In the genomic region with DNA sequence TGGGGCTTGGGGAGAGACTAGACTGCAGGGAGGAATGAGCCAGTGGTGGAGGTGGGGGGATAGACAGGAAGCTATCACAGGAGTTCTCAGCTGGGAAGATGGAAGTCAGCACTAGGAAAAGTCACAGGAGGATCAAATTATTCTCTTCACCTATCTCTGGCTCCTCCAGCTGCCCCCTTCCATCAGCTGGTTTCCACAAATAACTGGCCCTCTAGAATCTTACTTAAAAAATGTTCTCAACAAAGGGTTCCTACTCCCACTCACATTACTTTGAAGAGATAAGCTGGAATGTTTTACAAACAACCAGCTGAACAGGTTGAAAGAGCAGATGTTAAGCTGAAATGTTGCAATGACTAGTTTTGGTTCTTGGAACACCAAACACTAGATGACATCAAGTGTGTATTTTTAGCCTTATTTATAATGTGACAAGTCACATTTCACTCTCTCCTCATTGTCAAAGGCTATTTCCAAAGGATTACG, we compare ENCODE assay signal across 1 cellular context.
TF ChIP-seq lines count a peak whose summit lies in the region.

No MANE protein-coding gene starts in this region.

TF ChIP-seq in GM23338, 12 proteins besides CTCF, POLR2A, EP300 and RAD21:
- TF ChIP-seq, protein P1, sequence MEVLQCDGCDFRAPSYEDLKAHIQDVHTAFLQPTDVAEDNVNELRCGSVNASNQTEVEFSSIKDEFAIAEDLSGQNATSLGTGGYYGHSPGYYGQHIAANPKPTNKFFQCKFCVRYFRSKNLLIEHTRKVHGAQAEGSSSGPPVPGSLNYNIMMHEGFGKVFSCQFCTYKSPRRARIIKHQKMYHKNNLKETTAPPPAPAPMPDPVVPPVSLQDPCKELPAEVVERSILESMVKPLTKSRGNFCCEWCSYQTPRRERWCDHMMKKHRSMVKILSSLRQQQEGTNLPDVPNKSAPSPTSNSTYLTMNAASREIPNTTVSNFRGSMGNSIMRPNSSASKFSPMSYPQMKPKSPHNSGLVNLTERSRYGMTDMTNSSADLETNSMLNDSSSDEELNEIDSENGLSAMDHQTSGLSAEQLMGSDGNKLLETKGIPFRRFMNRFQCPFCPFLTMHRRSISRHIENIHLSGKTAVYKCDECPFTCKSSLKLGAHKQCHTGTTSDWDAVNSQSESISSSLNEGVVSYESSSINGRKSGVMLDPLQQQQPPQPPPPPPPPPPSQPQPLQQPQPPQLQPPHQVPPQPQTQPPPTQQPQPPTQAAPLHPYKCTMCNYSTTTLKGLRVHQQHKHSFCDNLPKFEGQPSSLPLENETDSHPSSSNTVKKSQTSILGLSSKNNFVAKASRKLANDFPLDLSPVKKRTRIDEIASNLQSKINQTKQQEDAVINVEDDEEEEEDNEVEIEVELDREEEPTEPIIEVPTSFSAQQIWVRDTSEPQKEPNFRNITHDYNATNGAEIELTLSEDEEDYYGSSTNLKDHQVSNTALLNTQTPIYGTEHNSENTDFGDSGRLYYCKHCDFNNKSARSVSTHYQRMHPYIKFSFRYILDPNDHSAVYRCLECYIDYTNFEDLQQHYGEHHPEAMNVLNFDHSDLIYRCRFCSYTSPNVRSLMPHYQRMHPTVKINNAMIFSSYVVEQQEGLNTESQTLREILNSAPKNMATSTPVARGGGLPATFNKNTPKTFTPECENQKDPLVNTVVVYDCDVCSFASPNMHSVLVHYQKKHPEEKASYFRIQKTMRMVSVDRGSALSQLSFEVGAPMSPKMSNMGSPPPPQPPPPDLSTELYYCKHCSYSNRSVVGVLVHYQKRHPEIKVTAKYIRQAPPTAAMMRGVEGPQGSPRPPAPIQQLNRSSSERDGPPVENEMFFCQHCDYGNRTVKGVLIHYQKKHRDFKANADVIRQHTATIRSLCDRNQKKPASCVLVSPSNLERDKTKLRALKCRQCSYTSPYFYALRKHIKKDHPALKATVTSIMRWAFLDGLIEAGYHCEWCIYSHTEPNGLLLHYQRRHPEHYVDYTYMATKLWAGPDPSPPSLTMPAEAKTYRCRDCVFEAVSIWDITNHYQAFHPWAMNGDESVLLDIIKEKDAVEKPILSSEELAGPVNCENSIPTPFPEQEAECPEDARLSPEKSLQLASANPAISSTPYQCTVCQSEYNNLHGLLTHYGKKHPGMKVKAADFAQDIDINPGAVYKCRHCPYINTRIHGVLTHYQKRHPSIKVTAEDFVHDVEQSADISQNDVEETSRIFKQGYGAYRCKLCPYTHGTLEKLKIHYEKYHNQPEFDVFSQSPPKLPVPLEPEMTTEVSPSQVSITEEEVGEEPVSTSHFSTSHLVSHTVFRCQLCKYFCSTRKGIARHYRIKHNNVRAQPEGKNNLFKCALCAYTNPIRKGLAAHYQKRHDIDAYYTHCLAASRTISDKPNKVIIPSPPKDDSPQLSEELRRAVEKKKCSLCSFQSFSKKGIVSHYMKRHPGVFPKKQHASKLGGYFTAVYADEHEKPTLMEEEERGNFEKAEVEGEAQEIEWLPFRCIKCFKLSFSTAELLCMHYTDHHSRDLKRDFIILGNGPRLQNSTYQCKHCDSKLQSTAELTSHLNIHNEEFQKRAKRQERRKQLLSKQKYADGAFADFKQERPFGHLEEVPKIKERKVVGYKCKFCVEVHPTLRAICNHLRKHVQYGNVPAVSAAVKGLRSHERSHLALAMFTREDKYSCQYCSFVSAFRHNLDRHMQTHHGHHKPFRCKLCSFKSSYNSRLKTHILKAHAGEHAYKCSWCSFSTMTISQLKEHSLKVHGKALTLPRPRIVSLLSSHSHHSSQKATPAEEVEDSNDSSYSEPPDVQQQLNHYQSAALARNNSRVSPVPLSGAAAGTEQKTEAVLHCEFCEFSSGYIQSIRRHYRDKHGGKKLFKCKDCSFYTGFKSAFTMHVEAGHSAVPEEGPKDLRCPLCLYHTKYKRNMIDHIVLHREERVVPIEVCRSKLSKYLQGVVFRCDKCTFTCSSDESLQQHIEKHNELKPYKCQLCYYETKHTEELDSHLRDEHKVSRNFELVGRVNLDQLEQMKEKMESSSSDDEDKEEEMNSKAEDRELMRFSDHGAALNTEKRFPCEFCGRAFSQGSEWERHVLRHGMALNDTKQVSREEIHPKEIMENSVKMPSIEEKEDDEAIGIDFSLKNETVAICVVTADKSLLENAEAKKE (CRISPR knock-in tag; IDR thresholded peaks at IDR 0.05), result no peak
- TF ChIP-seq JUNB (IDR thresholded peaks at IDR 0.05; ENCODE audit: unreplicated experiment) (no peak), ZNF114 (CRISPR knock-in tag; IDR thresholded peaks at IDR 0.05) (no peak), STAT1 (IDR thresholded peaks at IDR 0.05; ENCODE audit: unreplicated experiment) (no peak), NANOG (IDR thresholded peaks at IDR 0.05; ENCODE audit: borderline replicate concordance) (no peak), POLR2AphosphoS5 (IDR thresholded peaks at IDR 0.05; ENCODE audit: low read depth) (no peak), ZNF331 (CRISPR knock-in tag; IDR thresholded peaks at IDR 0.05; ENCODE audit: low read depth) (no peak), CREB1 (CRISPR knock-in tag; IDR thresholded peaks at IDR 0.05; ENCODE audit: low read depth) (no peak), EZH2 (IDR thresholded peaks at IDR 0.05; ENCODE audit: low read depth, unreplicated experiment) (no peak), EZH2phosphoT487 (IDR thresholded peaks at IDR 0.05; ENCODE audit: unreplicated experiment) (no peak)
- TF ChIP-seq, protein P2, sequence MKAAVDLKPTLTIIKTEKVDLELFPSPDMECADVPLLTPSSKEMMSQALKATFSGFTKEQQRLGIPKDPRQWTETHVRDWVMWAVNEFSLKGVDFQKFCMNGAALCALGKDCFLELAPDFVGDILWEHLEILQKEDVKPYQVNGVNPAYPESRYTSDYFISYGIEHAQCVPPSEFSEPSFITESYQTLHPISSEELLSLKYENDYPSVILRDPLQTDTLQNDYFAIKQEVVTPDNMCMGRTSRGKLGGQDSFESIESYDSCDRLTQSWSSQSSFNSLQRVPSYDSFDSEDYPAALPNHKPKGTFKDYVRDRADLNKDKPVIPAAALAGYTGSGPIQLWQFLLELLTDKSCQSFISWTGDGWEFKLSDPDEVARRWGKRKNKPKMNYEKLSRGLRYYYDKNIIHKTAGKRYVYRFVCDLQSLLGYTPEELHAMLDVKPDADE (IDR thresholded peaks at IDR 0.05), result no peak
- TF ChIP-seq, protein P3, sequence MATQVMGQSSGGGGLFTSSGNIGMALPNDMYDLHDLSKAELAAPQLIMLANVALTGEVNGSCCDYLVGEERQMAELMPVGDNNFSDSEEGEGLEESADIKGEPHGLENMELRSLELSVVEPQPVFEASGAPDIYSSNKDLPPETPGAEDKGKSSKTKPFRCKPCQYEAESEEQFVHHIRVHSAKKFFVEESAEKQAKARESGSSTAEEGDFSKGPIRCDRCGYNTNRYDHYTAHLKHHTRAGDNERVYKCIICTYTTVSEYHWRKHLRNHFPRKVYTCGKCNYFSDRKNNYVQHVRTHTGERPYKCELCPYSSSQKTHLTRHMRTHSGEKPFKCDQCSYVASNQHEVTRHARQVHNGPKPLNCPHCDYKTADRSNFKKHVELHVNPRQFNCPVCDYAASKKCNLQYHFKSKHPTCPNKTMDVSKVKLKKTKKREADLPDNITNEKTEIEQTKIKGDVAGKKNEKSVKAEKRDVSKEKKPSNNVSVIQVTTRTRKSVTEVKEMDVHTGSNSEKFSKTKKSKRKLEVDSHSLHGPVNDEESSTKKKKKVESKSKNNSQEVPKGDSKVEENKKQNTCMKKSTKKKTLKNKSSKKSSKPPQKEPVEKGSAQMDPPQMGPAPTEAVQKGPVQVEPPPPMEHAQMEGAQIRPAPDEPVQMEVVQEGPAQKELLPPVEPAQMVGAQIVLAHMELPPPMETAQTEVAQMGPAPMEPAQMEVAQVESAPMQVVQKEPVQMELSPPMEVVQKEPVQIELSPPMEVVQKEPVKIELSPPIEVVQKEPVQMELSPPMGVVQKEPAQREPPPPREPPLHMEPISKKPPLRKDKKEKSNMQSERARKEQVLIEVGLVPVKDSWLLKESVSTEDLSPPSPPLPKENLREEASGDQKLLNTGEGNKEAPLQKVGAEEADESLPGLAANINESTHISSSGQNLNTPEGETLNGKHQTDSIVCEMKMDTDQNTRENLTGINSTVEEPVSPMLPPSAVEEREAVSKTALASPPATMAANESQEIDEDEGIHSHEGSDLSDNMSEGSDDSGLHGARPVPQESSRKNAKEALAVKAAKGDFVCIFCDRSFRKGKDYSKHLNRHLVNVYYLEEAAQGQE (IDR thresholded peaks at IDR 0.05; ENCODE audit: unreplicated experiment), result no peak
